17 cellular contexts compared by ENCODE assay signal in the genomic region with DNA sequence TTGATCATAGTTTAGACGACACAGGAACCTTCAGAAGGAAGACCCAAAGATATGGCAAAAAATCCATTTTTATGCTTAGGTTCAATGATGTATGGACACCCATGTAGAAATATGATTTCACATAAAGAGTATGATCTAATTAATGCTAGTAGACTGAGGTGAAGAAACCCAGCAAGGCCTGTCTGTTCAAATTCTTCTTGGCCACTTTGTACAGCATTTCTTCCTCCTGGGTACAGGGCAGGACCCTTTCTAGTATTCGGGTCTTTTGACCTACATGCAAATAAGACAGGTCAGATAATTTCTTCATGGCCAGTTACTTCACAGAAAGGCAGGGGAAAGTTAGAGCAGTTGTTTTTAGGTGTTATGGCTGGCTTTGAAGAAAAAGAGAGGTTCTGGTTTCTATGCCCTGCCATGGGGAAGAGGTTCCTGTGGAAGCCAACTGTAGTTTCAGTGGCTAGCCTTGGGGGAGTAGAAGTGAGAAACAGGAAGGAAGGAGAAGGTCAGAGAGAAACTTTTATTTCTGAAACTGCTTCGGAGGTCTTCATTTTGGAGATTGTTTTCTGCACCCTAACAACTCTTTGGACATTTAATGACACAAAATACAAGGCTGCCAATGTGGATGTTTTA.
A peak's percentile ranks its signal among the peaks of the same experiment; 100 is the strongest.
DNase-seq lines count a peak whose midpoint lies in the region; ATAC-seq and TF ChIP-seq lines count a peak whose summit lies in the region.
"Had no signal": no experiment of that assay in that cellular context is flagged by ENCODE, and none has a peak within 500 bp of the region (broad histone marks: within the 10 kb centered on the region; RNA-seq: fewer than 3 reads in every experiment).

No MANE protein-coding gene starts in this region.

- intact Hi-C loops in CD14-positive monocyte (cut with micrococcal nuclease), result no loop called here

- in situ Hi-C loops in GM13976 (cut with MboI; ENCODE audit: low sequenced_read_pairs, unreplicated experiment), result no loop called here

- POLR2A ChIA-PET in activated naive CD8-positive, alpha-beta T cell treated with anti-CD3 and anti-CD28 coated beads, Interleukin-2, amount 10 ng/mL, durations not matched to agents 7 days and 5 days (lab: Charles Lee), result no interaction called here

- ATAC-seq in GM18861 (IDR thresholded peaks at IDR 0.05; ENCODE audit: unreplicated experiment) (peak; percentile 66), GM21825 (IDR thresholded peaks at IDR 0.05; ENCODE audit: unreplicated experiment) (peak; percentile 46), HG02623 (IDR thresholded peaks at IDR 0.05; ENCODE audit: unreplicated experiment) (no peak)
- ATAC-seq in activated naive CD8-positive, alpha-beta T cell treated with anti-CD3 and anti-CD28 coated beads, Interleukin-2, amount 10 ng/mL, durations not matched to agents 7 days and 5 days (ENCODE audit: low read depth), result peak; percentile 90
- ATAC-seq: gastrocnemius medialis had no signal

- H3K4me3 Mint-ChIP-seq in activated naive CD8-positive, alpha-beta T cell treated with anti-CD3 and anti-CD28 coated beads, Interleukin-2, amount 10 ng/mL, durations not matched to agents 7 days and 5 days, result peak overlapping the region; percentile 72
- H3K4me3 Mint-ChIP-seq in CD14-positive monocyte, result no peak overlapping the region
- H3K4me3 Mint-ChIP-seq: activated B cell treated with CpG ODN at 0.5 μM for 24 hours, neural progenitor cell had no signal

- peaks cover 34% of the 10 kb centered on the region for H3K36me3 Mint-ChIP-seq in activated naive CD8-positive, alpha-beta T cell treated with anti-CD3 and anti-CD28 coated beads, Interleukin-2, amount 10 ng/mL, durations not matched to agents 7 days and 5 days
- no peaks in the 10 kb centered on the region for H3K36me3 Mint-ChIP-seq in CD14-positive monocyte
- H3K36me3 Mint-ChIP-seq: neural progenitor cell had no signal

- H3K9me3 Mint-ChIP-seq in activated naive CD8-positive, alpha-beta T cell treated with anti-CD3 and anti-CD28 coated beads, Interleukin-2, amount 10 ng/mL, durations not matched to agents 7 days and 5 days, result peaks cover 8% of the 10 kb centered on the region
- H3K9me3 Mint-ChIP-seq in CD14-positive monocyte, result peaks cover 0 to 2% (median 0%) of the 10 kb centered on the region in 7 donors
- H3K9me3 Mint-ChIP-seq: activated B cell treated with CpG ODN at 0.5 μM for 24 hours, neural progenitor cell had no signal

- DNase-seq in MV-4-11 (lab: John Stamatoyannopoulos, UW) (peak; percentile 88), CD14-positive monocyte (ENCODE audit: low spot score) (no peak), GM13976 (ENCODE audit: low spot score) (no peak)
- DNase-seq in activated naive CD8-positive, alpha-beta T cell treated with anti-CD3 and anti-CD28 coated beads, Interleukin-2, amount 10 ng/mL, durations not matched to agents 7 days and 5 days, result no peak
- DNase-seq: activated B cell treated with CpG ODN at 0.5 μM for 24 hours; adrenal gland; DND-41; gastrocnemius medialis; NCI-H1092 treated with DMSO at 0.1 percent for 48 hours; NCI-H446; PC-9; stimulated activated CD4-positive, alpha-beta T cell treated with anti-CD3 and anti-CD28 coated beads, Interleukin-2, amount 100 ng/mL, for 24 hours; tibial artery had no signal

- peaks cover 2% of the 10 kb centered on the region for H3K27me3 Mint-ChIP-seq in activated naive CD8-positive, alpha-beta T cell treated with anti-CD3 and anti-CD28 coated beads, Interleukin-2, amount 10 ng/mL, durations not matched to agents 7 days and 5 days
- H3K27me3 Mint-ChIP-seq in CD14-positive monocyte (ENCODE audit: low read depth in 3 of 3), result no peaks in the 10 kb centered on the region
- H3K27me3 Mint-ChIP-seq: activated B cell treated with CpG ODN at 0.5 μM for 24 hours had no signal

- H3K4me1 Mint-ChIP-seq in activated naive CD8-positive, alpha-beta T cell treated with anti-CD3 and anti-CD28 coated beads, Interleukin-2, amount 10 ng/mL, durations not matched to agents 7 days and 5 days, result peaks cover 31% of the 10 kb centered on the region
- peaks cover 23% of the 10 kb centered on the region for H3K4me1 Mint-ChIP-seq in CD14-positive monocyte

- peak overlapping the region; percentile 81 for H3K27ac Mint-ChIP-seq in activated naive CD8-positive, alpha-beta T cell treated with anti-CD3 and anti-CD28 coated beads, Interleukin-2, amount 10 ng/mL, durations not matched to agents 7 days and 5 days
- no peak overlapping the region for H3K27ac Mint-ChIP-seq in CD14-positive monocyte
- H3K27ac Mint-ChIP-seq: activated B cell treated with CpG ODN at 0.5 μM for 24 hours, neural progenitor cell had no signal

- no peak for TF ChIP-seq CTCF in CD14-positive monocyte (IDR thresholded peaks at IDR 0.05)
- TF ChIP-seq CTCF in GM13976 (IDR thresholded peaks at IDR 0.05; ENCODE audit: borderline replicate concordance, control extremely low read depth, extremely low read depth, insufficient read depth, missing control alignments), result no peak
